24 cellular contexts compared by ENCODE assay signal in the genomic region with DNA sequence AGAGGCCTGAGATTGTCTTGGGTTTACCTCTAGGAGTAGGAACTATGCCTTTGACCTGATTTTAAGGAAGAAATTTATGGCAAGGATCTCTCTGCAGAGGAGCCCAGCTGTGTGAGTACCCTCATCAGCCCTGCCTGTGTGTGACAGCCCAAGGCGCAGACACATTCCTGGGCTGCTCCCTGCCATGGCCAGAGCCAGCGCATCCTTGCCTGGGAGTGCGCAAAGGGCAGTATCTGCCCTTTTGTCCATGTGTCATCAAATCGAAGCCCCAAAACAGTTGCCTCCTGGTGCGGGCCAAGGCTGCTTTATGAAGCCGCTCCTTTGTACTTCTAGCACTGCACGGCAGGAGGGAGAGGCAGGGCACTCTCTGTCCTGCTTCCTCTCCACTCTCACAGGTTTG. TPM values are rescaled to one million over a fixed set of nuclear protein-coding genes. Genes with fewer than 3 reads are reported as not detected.
DNase-seq lines count a peak whose midpoint lies in the region; ATAC-seq, FAIRE-seq and TF ChIP-seq lines count a peak whose summit lies in the region.
"Had no signal": no experiment of that assay in that cellular context is flagged by ENCODE, and none has a peak within 500 bp of the region (broad histone marks: within the 10 kb centered on the region; RNA-seq: fewer than 3 reads in every experiment).

No MANE protein-coding gene starts in this region.

- H3K9me3 Mint-ChIP-seq in CD14-positive monocyte = no peaks in the 10 kb centered on the region
- H3K9me3 Mint-ChIP-seq: CD4-positive, alpha-beta memory T cell had no signal

- H3K4me1 Mint-ChIP-seq in CD14-positive monocyte = peaks cover 54% of the 10 kb centered on the region

- intact Hi-C loops in CD14-positive monocyte (cut with micrococcal nuclease) (loop anchor here in 1 of 2 donors (5.0 kb wide), 1 partner anchor 50 kb away; no protein-coding TSS in a partner anchor), heart left ventricle (cut with DNase I) (no loop called here)

- peak overlapping the region in 1 of 2 donors; percentile 20 for H3K4me3 Mint-ChIP-seq in CD14-positive monocyte
- H3K4me3 Mint-ChIP-seq: CD4-positive, alpha-beta memory T cell had no signal

- WGBS in heart left ventricle, 4 donors = 88 to 95% (median 95%) methylated on average over 7 of the region's 7 CpGs

- H3K4me1 ChIP-seq in NT2/D1 (ENCODE audit: insufficient read depth, insufficient read length) = no peaks in the 10 kb centered on the region
- H3K4me1 ChIP-seq in neutrophil (ENCODE audit: control insufficient read depth in 1 of 2, insufficient read depth in 1 of 2, low read depth in 1 of 2, low read length in 1 of 2) = peaks cover 53 to 55% of the 10 kb centered on the region in 2 experiments
- peaks cover 0 to 40% (median 0%) of the 10 kb centered on the region in 12 donors for H3K4me1 ChIP-seq in heart left ventricle
- H3K4me1 ChIP-seq: BE2C, Caco-2 had no signal

- DNase-seq in CD14-positive monocyte (ENCODE audit: low spot score) (no peak), NT2/D1 (ENCODE audit: low read depth, low spot score) (no peak), substantia nigra (lab: John Stamatoyannopoulos, UW) (no peak), H54 (ENCODE audit: insufficient read length, low spot score) (no peak), heart left ventricle (no peak), mesenteric fat pad (ENCODE audit: low spot score) (no peak)
- DNase-seq: BE2C; Caco-2; CD4-positive, alpha-beta memory T cell; DMS 273 treated with DMSO at 0.1 percent for 48 hours; DMS79 treated with DMSO at 0.1 percent for 48 hours; NCI-H1694; NCI-H2081; NCI-H2171 treated with DMSO at 0.1 percent for 48 hours; NCI-H446; NCI-H526; PC-9; RPMI8226; SIG-M5; SK-N-SH had no signal

- H3K36me3 Mint-ChIP-seq in CD14-positive monocyte = peaks cover 78 to 87% of the 10 kb centered on the region in 2 donors

- H3K36me3 ChIP-seq in NT2/D1 (ENCODE audit: insufficient read depth, insufficient read length, low read length) = peaks cover 86% of the 10 kb centered on the region
- peaks cover 64% of the 10 kb centered on the region for H3K36me3 ChIP-seq in neutrophil
- peaks cover 0 to 98% (median 94%) of the 10 kb centered on the region in 9 donors for H3K36me3 ChIP-seq in heart left ventricle

- peak overlapping the region in 6 of 7 donors; percentile 89 to 97 (median 95) for H3K27ac Mint-ChIP-seq in CD14-positive monocyte

- H3K4me3 ChIP-seq in NT2/D1 (ENCODE audit: insufficient read length, low read depth) (no peak overlapping the region), neutrophil (ENCODE audit: low read depth in 1 of 2, low read length in 1 of 2) (peak overlapping the region in 1 of 2 experiments; percentile 54), heart left ventricle (no peak overlapping the region)
- H3K4me3 ChIP-seq: A549, PC-9 had no signal

- peaks cover 0 to 2% (median 0%) of the 10 kb centered on the region in 3 donors for H3K27me3 Mint-ChIP-seq in CD14-positive monocyte (ENCODE audit: low read depth in 3 of 3)
- H3K27me3 Mint-ChIP-seq: CD4-positive, alpha-beta memory T cell had no signal

- H3K9me3 ChIP-seq in NT2/D1 (ENCODE audit: insufficient read depth, low read length) = no peaks in the 10 kb centered on the region
- no peaks in the 10 kb centered on the region for H3K9me3 ChIP-seq in neutrophil
- no peaks in the 10 kb centered on the region for H3K9me3 ChIP-seq in heart left ventricle
- H3K9me3 ChIP-seq: A549, BE2C, Caco-2, SK-N-SH had no signal

- H3K27ac ChIP-seq in neutrophil = peak overlapping the region; percentile 96
- peak overlapping the region; percentile 26 for H3K27ac ChIP-seq in substantia nigra (ENCODE audit: low read depth, low read length, poor library complexity, severe bottlenecking)
- H3K27ac ChIP-seq in heart left ventricle = peak overlapping the region in 1 of 12 donors; percentile 77
- H3K27ac ChIP-seq: PC-9 had no signal

- no peak for TF ChIP-seq POLR2A in H54 (IDR thresholded peaks at IDR 0.05; ENCODE audit: low read depth, low read length)
- no peak for TF ChIP-seq POLR2A in heart left ventricle (IDR thresholded peaks at IDR 0.05)

- H3K27me3 ChIP-seq in NT2/D1 (ENCODE audit: insufficient read depth, insufficient read length) = no peaks in the 10 kb centered on the region
- no peaks in the 10 kb centered on the region for H3K27me3 ChIP-seq in neutrophil
- no peaks in the 10 kb centered on the region for H3K27me3 ChIP-seq in heart left ventricle
- H3K27me3 ChIP-seq: BE2C had no signal

- FAIRE-seq in H54 (lab: Jason Lieb, UNC) = no peak
- FAIRE-seq: A549, H1 had no signal

- H3K9ac ChIP-seq in NT2/D1 (ENCODE audit: insufficient read length, low read depth) = peak overlapping the region; percentile 61
- H3K9ac ChIP-seq: SK-N-SH had no signal

- TF ChIP-seq CTCF in CD14-positive monocyte (IDR thresholded peaks at IDR 0.05) = no peak
- no peak for TF ChIP-seq CTCF in neutrophil (IDR thresholded peaks at IDR 0.05)
- no peak for TF ChIP-seq CTCF in heart left ventricle (IDR thresholded peaks at IDR 0.05)

- ATAC-seq in heart left ventricle = no peak
- ATAC-seq: A549 had no signal

RNA-seq across cellular contexts. Expression of a gene that starts 51.9 kb away (rescaled TPM):
- polyA plus RNA-seq in CD14-positive monocyte (not detected), heart left ventricle (not detected)
- total RNA-seq in heart left ventricle (not detected), mesenteric fat pad (not detected)
- total RNA-seq: CD4-positive, alpha-beta memory T cell; MCF 10A; PC-9 had no signal
- polyA plus RNA-seq: CD4-positive, alpha-beta memory T cell; SK-N-SH had no signal
